ENCODE assay signal across 8 cellular contexts in the genomic region with DNA sequence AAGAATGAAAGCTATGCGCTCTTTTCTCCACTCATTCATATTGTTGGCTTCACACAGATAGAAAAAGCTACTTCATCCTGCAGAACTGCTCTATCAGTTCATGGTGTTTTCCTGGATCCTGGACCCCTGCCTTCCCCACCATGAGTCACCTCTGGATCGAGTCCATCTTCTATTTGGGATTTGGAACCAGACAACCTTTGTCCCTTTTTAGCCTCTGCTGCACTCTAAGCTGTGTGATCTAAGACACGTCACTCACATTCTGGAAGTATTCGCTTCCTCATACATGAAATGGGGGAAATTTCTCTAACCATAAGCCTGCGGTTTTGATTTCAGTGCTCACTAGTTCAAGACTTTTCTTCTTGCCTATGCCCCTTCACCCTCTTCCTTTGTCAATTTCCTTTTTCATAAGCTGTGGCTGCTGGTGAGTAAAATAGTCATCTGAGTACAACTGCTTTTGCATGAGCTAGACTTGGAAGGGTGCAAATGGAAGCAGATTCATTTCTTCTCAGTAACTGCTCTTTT. TPM values are rescaled to one million over a fixed set of nuclear protein-coding genes. Genes with fewer than 3 reads are reported as not detected.
DNase-seq lines count a peak whose midpoint lies in the region; ATAC-seq and TF ChIP-seq lines count a peak whose summit lies in the region.

No MANE protein-coding gene starts in this region.

- no peak overlapping the region for H3K4me2 ChIP-seq in Karpas-422 (ENCODE audit: low read depth, low read length, poor library complexity, severe bottlenecking)

- no peaks in the 10 kb centered on the region for H3K9me2 ChIP-seq in Karpas-422 (replicated peaks; ENCODE audit: insufficient read depth, low read length)

- no peaks in the 10 kb centered on the region for H3K27me3 ChIP-seq in Karpas-422 (ENCODE audit: low read length)
- no peaks in the 10 kb centered on the region for H3K27me3 ChIP-seq in H7 (ENCODE audit: control insufficient read depth, insufficient read depth, low read length)
- no peaks in the 10 kb centered on the region for H3K27me3 ChIP-seq in testis
- no peaks in the 10 kb centered on the region for H3K27me3 ChIP-seq in Caco-2 (replicated peaks; ENCODE audit: control insufficient read depth, insufficient read depth, low read length)

- CTCF ChIA-PET in Caco-2 (lab: Charles Lee), result no interaction called here

- TF ChIP-seq POLR2A in GM18505 (IDR thresholded peaks at IDR 0.05; ENCODE audit: borderline replicate concordance, extremely low read depth, insufficient read depth, insufficient read length), result no peak
- TF ChIP-seq POLR2A in testis (IDR thresholded peaks at IDR 0.05), result no peak

- DNase-seq in GOT3 (lab: John Stamatoyannopoulos, UW), result peak; percentile 12
- peak; percentile 40 for DNase-seq in Karpas-422
- peak; percentile 97 for DNase-seq in astrocyte of the hippocampus (ENCODE audit: low read depth, low spot score)
- peak; percentile 91 to 94 for DNase-seq in lung microvascular endothelial cell (ENCODE audit: low read depth in 2 of 2)
- DNase-seq in H7, result no peak
- DNase-seq in testis, result no peak
- no peak for DNase-seq in Caco-2

- POLR2A ChIA-PET in Caco-2 (lab: Charles Lee), result no interaction called here

- H3K4me3 Mint-ChIP-seq in Caco-2 (ENCODE audit: unreplicated experiment), result no peak overlapping the region

- H3K36me3 ChIP-seq in Karpas-422 (ENCODE audit: insufficient read depth, low read length) (no peaks in the 10 kb centered on the region), H7 (replicated peaks; ENCODE audit: control insufficient read depth, insufficient read depth, low read length) (no peaks in the 10 kb centered on the region), testis (ENCODE audit: low read depth, missing control alignments) (no peaks in the 10 kb centered on the region), Caco-2 (ENCODE audit: control insufficient read depth, insufficient read depth, low read length) (no peaks in the 10 kb centered on the region)

- intact Hi-C loops in testis (cut with DNase I; ENCODE audit: low total_unique reads), result no loop called here
- intact Hi-C loops in Caco-2 (cut with micrococcal nuclease; ENCODE audit: unreplicated experiment), result no loop called here

- no peak overlapping the region for H3K9ac ChIP-seq in Karpas-422 (ENCODE audit: low read length)

- no peak overlapping the region for H3K27ac Mint-ChIP-seq in Caco-2 (ENCODE audit: unreplicated experiment)

- H3K4me1 ChIP-seq in Karpas-422 (ENCODE audit: low read length), result peaks cover 3% of the 10 kb centered on the region; the same call in 1 of the 2 replicates
- no peaks in the 10 kb centered on the region for H3K4me1 ChIP-seq in testis
- H3K4me1 ChIP-seq in Caco-2, result no peaks in the 10 kb centered on the region

- no peaks in the 10 kb centered on the region for H3K79me2 ChIP-seq in Karpas-422 (ENCODE audit: low read length)

- no peaks in the 10 kb centered on the region for H3K9me3 ChIP-seq in Karpas-422 (ENCODE audit: low read length)
- H3K9me3 ChIP-seq in testis, result no peaks in the 10 kb centered on the region
- no peaks in the 10 kb centered on the region for H3K9me3 ChIP-seq in Caco-2

- WGBS in testis, 2 donors, result 40 to 60% methylated on average over 5 of the region's 5 CpGs

- H2AFZ ChIP-seq in Karpas-422 (ENCODE audit: low read length), result no peak overlapping the region

- no peaks in the 10 kb centered on the region for H3K27me3 Mint-ChIP-seq in Caco-2 (ENCODE audit: insufficient read depth, unreplicated experiment)

- TF ChIP-seq CTCF in testis (IDR thresholded peaks at IDR 0.05) (no peak), Caco-2 (IDR thresholded peaks at IDR 0.05; ENCODE audit: insufficient read depth in 1 of 2, low read depth in 1 of 2, low read length in 1 of 2, severe bottlenecking in 1 of 2, unreplicated experiment in 1 of 2) (no peak)

- H3K4me1 Mint-ChIP-seq in Caco-2 (ENCODE audit: low read depth, unreplicated experiment), result peaks cover 14% of the 10 kb centered on the region

- peak; percentile 94 for ATAC-seq in GM18505 (IDR thresholded peaks at IDR 0.05; ENCODE audit: unreplicated experiment)

- H4K20me1 ChIP-seq in Karpas-422 (ENCODE audit: insufficient read depth, low read depth, low read length), result 0 out of 2 replicates have a peak, but pooled peaks cover 3% of the 10 kb centered on the region

- no peaks in the 10 kb centered on the region for H3K9me3 Mint-ChIP-seq in Caco-2 (ENCODE audit: unreplicated experiment)

- no peak overlapping the region for H3K4me3 ChIP-seq in Karpas-422 (ENCODE audit: low read length)
- no peak overlapping the region for H3K4me3 ChIP-seq in H7 (ENCODE audit: insufficient read depth, low read depth, low read length)
- no peak overlapping the region for H3K4me3 ChIP-seq in testis
- no peak overlapping the region for H3K4me3 ChIP-seq in Caco-2 (ENCODE audit: low read depth, low read length)

- H3K27ac ChIP-seq in Karpas-422 (ENCODE audit: low read length) (no peak overlapping the region), testis (no peak overlapping the region)

- H3K36me3 Mint-ChIP-seq in Caco-2 (ENCODE audit: insufficient read depth, unreplicated experiment), result no peaks in the 10 kb centered on the region

- no TSS peak for BruUV-seq in Caco-2 (replicated peaks; lab: Mats Ljungman, UMichigan)

RNA-seq across cellular contexts. Expression of a gene that starts 14.1 kb away (rescaled TPM):
- total RNA-seq in Karpas-422 (2014; rRNA removed; shearing (Covaris generic); ENCODE audit: low replicate concordance), result 12.9 and 36.1 TPM in 2 replicates
- total RNA-seq in lung microvascular endothelial cell (64.1 and 70.0 TPM in 2 replicates), testis (10 to 100 TPM; 58.1 to 60.5 TPM), Caco-2 (2022) (38.8 and 39.2 TPM in 2 replicates)
- total RNA-seq in H7 (2014; rRNA removed; shearing (Covaris generic)), result 65.4 and 68.4 TPM in 2 replicates
- polyA plus RNA-seq in testis (ENCODE audit: insufficient read depth, low read depth, low replicate concordance), result 83.0 TPM

RNA-seq across cellular contexts. Expression of a gene that starts 55.0 kb away (rescaled TPM):
- 20.8 and 33.4 TPM in 2 replicates for total RNA-seq in Karpas-422 (2014; rRNA removed; shearing (Covaris generic); ENCODE audit: low replicate concordance)
- total RNA-seq in lung microvascular endothelial cell (51.0 and 95.0 TPM in 2 replicates), testis (10 to 100 TPM; 29.6 to 43.7 TPM), Caco-2 (2022) (31.3 and 36.7 TPM in 2 replicates)
- 41.3 and 52.9 TPM in 2 replicates for total RNA-seq in H7 (2014; rRNA removed; shearing (Covaris generic))
- polyA plus RNA-seq in testis (ENCODE audit: insufficient read depth, low read depth, low replicate concordance), result 23.7 TPM

Comparison
In these comparisons a context has a peak if more than half of its experiments do, and no peak if none do; other contexts are left out.
1. DNase-seq: peak in GOT3 (single experiment), Karpas-422 (single experiment), astrocyte of the hippocampus (single experiment) and lung microvascular endothelial cell (2 of 2); none in H7 (single experiment), testis (single experiment) and Caco-2 (0 of 2).